ENCODE assay signal across 22 cellular contexts in genomic region chr6:34441526-34441925, GRCh38.
"Had no signal": no experiment of that assay in that cellular context is flagged by ENCODE, and none has a peak within 500 bp of the region (broad histone marks: within the 10 kb centered on the region; RNA-seq: fewer than 3 reads in every experiment).

No MANE protein-coding gene starts in this region.

- H3K9me3 ChIP-seq: MG63, Peyer's patch, SJSA1 had no signal

- H3K36me3 ChIP-seq: brain microvascular endothelial cell, cardiac muscle cell, MG63, Peyer's patch, SJSA1 had no signal

- H3K4me3 ChIP-seq: cardiac muscle cell, MG63, Peyer's patch, SJSA1 had no signal

- H3K9ac ChIP-seq: KMS-11 had no signal

- H3K27ac ChIP-seq: brain microvascular endothelial cell, cardiac muscle cell, KMS-11, Peyer's patch, RWPE1, SJSA1 had no signal

- H3K4me1 ChIP-seq: Peyer's patch, SJSA1 had no signal

- H3K27me3 ChIP-seq: brain microvascular endothelial cell, cardiac muscle cell, MG63, Peyer's patch, SJSA1 had no signal

- H3K4me2 ChIP-seq: KMS-11 had no signal

- DNase-seq: activated CD4-positive, alpha-beta T cell treated with anti-CD3 and anti-CD28 coated beads for 48 hours; activated CD4-positive, alpha-beta T cell treated with anti-CD3 and anti-CD28 coated beads, Interleukin-2, amount 50 U/mL, for 4 hours; activated CD4-positive, CD25-positive, alpha-beta regulatory T cell treated with anti-CD3 and anti-CD28 coated beads, Interleukin-2, amount 50 U/mL, for 72 hours; activated CD8-positive, alpha-beta memory T cell treated with anti-CD3 and anti-CD28 coated beads, Interleukin-2, amount 50 U/mL, for 48 hours; activated CD8-positive, alpha-beta T cell treated with anti-CD3 and anti-CD28 coated beads, Interleukin-2, amount 10 ng/mL, durations not matched to agents 7 days and 5 days; activated effector memory CD4-positive, alpha-beta T cell treated with Interleukin-2 at 50 U/mL for 16 hours; activated naive CD4-positive, alpha-beta T cell; activated T-cell treated with anti-CD3 and anti-CD28 coated beads, Interleukin-2, amount 50 U/mL, for 1 hour; brain microvascular endothelial cell; MG63; NCI-H1105 treated with DMSO at 0.1 percent for 48 hours; NCI-H1436 treated with DMSO at 0.1 percent for 48 hours; NCI-H187; NCI-H2081; NCI-H446; NCI-H524; Peyer's patch; Right ventricle myocardium superior had no signal
